22 cellular contexts compared by ENCODE assay signal in the genomic region with DNA sequence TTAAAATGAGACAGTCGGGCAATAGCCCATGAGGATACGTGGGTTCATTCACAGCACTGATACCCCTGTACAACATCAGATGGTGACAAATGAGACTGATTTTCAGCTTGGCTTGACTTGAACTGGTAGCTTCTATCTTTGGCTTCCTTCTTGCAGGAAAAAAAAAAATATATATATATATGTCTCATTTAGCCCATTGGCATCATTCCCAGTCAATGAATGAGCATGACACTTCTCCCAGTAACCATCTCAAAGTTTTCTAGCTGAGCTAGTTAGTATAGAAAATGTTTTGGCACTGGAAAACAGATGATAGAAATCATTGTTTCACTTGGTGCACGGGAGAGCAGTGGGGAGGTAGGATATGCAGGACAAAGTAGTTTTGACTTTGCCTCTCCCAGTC.
DNase-seq lines count a peak whose midpoint lies in the region; FAIRE-seq and TF ChIP-seq lines count a peak whose summit lies in the region.
"Had no signal": no experiment of that assay in that cellular context is flagged by ENCODE, and none has a peak within 500 bp of the region (broad histone marks: within the 10 kb centered on the region; RNA-seq: fewer than 3 reads in every experiment).

No MANE protein-coding gene starts in this region.

- CTCF ChIA-PET in CD8-positive, alpha-beta memory T cell (lab: Charles Lee) = no interaction called here

- H3K79me2 ChIP-seq in astrocyte (ENCODE audit: insufficient read depth, low read length) = no peaks in the 10 kb centered on the region
- no peaks in the 10 kb centered on the region for H3K79me2 ChIP-seq in parathyroid adenoma

- DNase-seq in NCI-H345 (lab: John Stamatoyannopoulos, UW) (peak; percentile 30), NCI-H345 treated with DMSO at 0.1 percent for 48 hours (lab: John Stamatoyannopoulos, UW; ENCODE audit: unreplicated experiment) (no peak), astrocyte (ENCODE audit: low read depth) (peak; percentile 31), fibroblast of mammary gland (ENCODE audit: low read depth) (peak; percentile 25), NCI-H2171 (lab: John Stamatoyannopoulos, UW) (no peak)
- DNase-seq in CD8-positive, alpha-beta memory T cell = no peak
- DNase-seq in activated effector memory CD4-positive, alpha-beta T cell treated with anti-CD3 and anti-CD28 coated beads, Interleukin-2, amount 50 U/mL, for 16 hours = no peak
- DNase-seq: Caco-2, Karpas-422, MG63, NCI-H1092 treated with DMSO at 0.1 percent for 48 hours, NCI-H2081 treated with DMSO at 0.1 percent for 48 hours, NCI-H524, RPMI8226, SHP77 treated with DMSO at 0.1 percent for 48 hours, SK-N-SH had no signal

- POLR2A ChIA-PET in CD8-positive, alpha-beta memory T cell (lab: Charles Lee) = no interaction called here

- no peaks in the 10 kb centered on the region for H3K9me3 Mint-ChIP-seq in astrocyte (ENCODE audit: unreplicated experiment)
- peaks cover 0 to 13% (median 3%) of the 10 kb centered on the region in 5 donors for H3K9me3 Mint-ChIP-seq in CD8-positive, alpha-beta memory T cell

- no peaks in the 10 kb centered on the region for H3K36me3 ChIP-seq in astrocyte (ENCODE audit: insufficient read depth, low read length)
- H3K36me3 ChIP-seq in parathyroid adenoma (ENCODE audit: control insufficient read depth, insufficient read depth, low read length) = no peaks in the 10 kb centered on the region
- H3K36me3 ChIP-seq in CD8-positive, alpha-beta memory T cell (ENCODE audit: insufficient read depth, low read length) = no peaks in the 10 kb centered on the region
- H3K36me3 ChIP-seq: MG63 had no signal

- H3K36me3 Mint-ChIP-seq in astrocyte (ENCODE audit: low read depth, unreplicated experiment) = no peaks in the 10 kb centered on the region
- H3K36me3 Mint-ChIP-seq in CD8-positive, alpha-beta memory T cell = no peaks in the 10 kb centered on the region
- H3K36me3 Mint-ChIP-seq: IgD-negative memory B cell had no signal

- H3K4me2 ChIP-seq in astrocyte (ENCODE audit: low read length) (no peak overlapping the region), parathyroid adenoma (ENCODE audit: low read length) (no peak overlapping the region)
- H3K4me2 ChIP-seq: SK-N-SH had no signal

- H4K20me1 ChIP-seq in astrocyte (ENCODE audit: insufficient read depth, low read length) = no peaks in the 10 kb centered on the region

- H3K9ac ChIP-seq in astrocyte (ENCODE audit: low read length) (no peak overlapping the region), parathyroid adenoma (no peak overlapping the region)
- H3K9ac ChIP-seq: SK-N-SH had no signal

- H3K27me3 ChIP-seq in astrocyte (ENCODE audit: insufficient read depth, low read length) = no peaks in the 10 kb centered on the region
- H3K27me3 ChIP-seq in parathyroid adenoma (ENCODE audit: control insufficient read depth, insufficient read depth, low read length) = no peaks in the 10 kb centered on the region
- no peaks in the 10 kb centered on the region for H3K27me3 ChIP-seq in CD8-positive, alpha-beta memory T cell (ENCODE audit: insufficient read depth, low read length, poor library complexity, severe bottlenecking)
- H3K27me3 ChIP-seq: MG63 had no signal

- no peak overlapping the region for H3K27ac Mint-ChIP-seq in astrocyte (ENCODE audit: unreplicated experiment)
- no peak overlapping the region for H3K27ac Mint-ChIP-seq in CD8-positive, alpha-beta memory T cell
- H3K27ac Mint-ChIP-seq: IgD-negative memory B cell had no signal

- peaks cover 7% of the 10 kb centered on the region for H3K27me3 Mint-ChIP-seq in astrocyte (ENCODE audit: low read depth, unreplicated experiment)
- peaks cover 0 to 1% of the 10 kb centered on the region in 2 donors for H3K27me3 Mint-ChIP-seq in CD8-positive, alpha-beta memory T cell
- H3K27me3 Mint-ChIP-seq: IgD-negative memory B cell had no signal

- H3K9me3 ChIP-seq in astrocyte (ENCODE audit: insufficient read depth, low read depth, low read length) (no peaks in the 10 kb centered on the region), parathyroid adenoma (ENCODE audit: control insufficient read depth, low read length) (no peaks in the 10 kb centered on the region)
- H3K9me3 ChIP-seq in CD8-positive, alpha-beta memory T cell (ENCODE audit: low read length) = no peaks in the 10 kb centered on the region
- H3K9me3 ChIP-seq: SK-N-SH had no signal

- peaks cover 4% of the 10 kb centered on the region for H3K4me1 ChIP-seq in astrocyte (ENCODE audit: insufficient read depth, low read length)
- H3K4me1 ChIP-seq in parathyroid adenoma = peaks cover 41% of the 10 kb centered on the region
- H3K4me1 ChIP-seq in CD8-positive, alpha-beta memory T cell (ENCODE audit: insufficient read depth, low read length) = no peaks in the 10 kb centered on the region
- H3K4me1 ChIP-seq: Caco-2 had no signal

- no peaks in the 10 kb centered on the region for H3K4me1 Mint-ChIP-seq in astrocyte (ENCODE audit: low read depth, unreplicated experiment)
- H3K4me1 Mint-ChIP-seq in CD8-positive, alpha-beta memory T cell = no peaks in the 10 kb centered on the region
- H3K4me1 Mint-ChIP-seq: IgD-negative memory B cell had no signal

- H3K27ac ChIP-seq in astrocyte (ENCODE audit: low read depth, low read length) (no peak overlapping the region), parathyroid adenoma (no peak overlapping the region)
- no peak overlapping the region for H3K27ac ChIP-seq in CD8-positive, alpha-beta memory T cell (ENCODE audit: low read depth, low read length)
- H3K27ac ChIP-seq: 22Rv1, HL-60 had no signal

- no peak for FAIRE-seq in astrocyte (lab: Jason Lieb, UNC)
- FAIRE-seq: H54, HTR-8/SVneo had no signal

- H2AFZ ChIP-seq in astrocyte (ENCODE audit: low read depth, low read length) (no peak overlapping the region), parathyroid adenoma (peak overlapping the region; percentile 18)

- no peak for TF ChIP-seq CTCF in astrocyte (IDR thresholded peaks at IDR 0.05; ENCODE audit: insufficient read depth, low read depth, low read length)
- no peak for TF ChIP-seq CTCF in fibroblast of mammary gland (conservative IDR thresholded peaks at IDR 0.05; ENCODE audit: control insufficient read depth, insufficient read depth, low read depth, low read length)
- TF ChIP-seq CTCF in parathyroid adenoma (IDR thresholded peaks at IDR 0.05) = no peak

- H3K4me3 Mint-ChIP-seq in astrocyte (ENCODE audit: unreplicated experiment) = no peak overlapping the region
- H3K4me3 Mint-ChIP-seq in CD8-positive, alpha-beta memory T cell = no peak overlapping the region
- H3K4me3 Mint-ChIP-seq: IgD-negative memory B cell had no signal

- no peak overlapping the region for H3K4me3 ChIP-seq in astrocyte (ENCODE audit: insufficient read depth, low read depth, low read length)
- no peak overlapping the region for H3K4me3 ChIP-seq in fibroblast of mammary gland (ENCODE audit: control insufficient read depth, low read depth, low read length)
- no peak overlapping the region for H3K4me3 ChIP-seq in parathyroid adenoma (ENCODE audit: low read depth, low read length)
- H3K4me3 ChIP-seq in CD8-positive, alpha-beta memory T cell (ENCODE audit: low read length) = no peak overlapping the region
- H3K4me3 ChIP-seq: MG63 had no signal

Comparison
In these comparisons a context has a peak if more than half of its experiments do, and no peak if none do; other contexts are left out.
1. DNase-seq: peak in NCI-H345 (single experiment), astrocyte (single experiment) and fibroblast of mammary gland (single experiment); none in NCI-H345 treated with DMSO at 0.1 percent for 48 hours (single experiment), NCI-H2171 (single experiment), CD8-positive, alpha-beta memory T cell (0 of 5) and activated effector memory CD4-positive, alpha-beta T cell treated with anti-CD3 and anti-CD28 coated beads, Interleukin-2, amount 50 U/mL, for 16 hours (single experiment).